Comparison of ENCODE assay signal across 24 cellular contexts in the genomic region with DNA sequence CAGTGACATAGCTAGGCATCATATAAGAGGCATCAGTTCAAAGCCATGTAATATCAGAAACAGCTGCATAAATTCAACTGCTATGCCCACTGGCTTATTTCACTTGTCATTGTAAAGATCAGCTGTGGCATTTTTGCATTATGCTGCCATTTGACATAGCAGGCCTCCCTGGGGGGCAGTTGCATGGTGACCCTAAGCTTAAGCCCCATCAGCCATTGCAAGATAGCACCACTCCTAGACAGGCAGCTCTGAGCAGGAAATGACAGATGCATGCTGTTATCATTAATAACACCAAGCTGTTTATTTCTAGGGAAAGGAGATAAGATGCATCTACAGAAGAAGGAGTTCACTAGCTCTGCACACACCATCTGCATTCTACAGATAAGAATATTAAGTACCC.
"Had no signal": no experiment of that assay in that cellular context is flagged by ENCODE, and none has a peak within 500 bp of the region (broad histone marks: within the 10 kb centered on the region; RNA-seq: fewer than 3 reads in every experiment).

No MANE protein-coding gene starts in this region.

- DNase-seq: activated CD4-positive, alpha-beta T cell treated with anti-CD3 and anti-CD28 coated beads for 4 hours; activated CD4-positive, alpha-beta T cell treated with anti-CD3 and anti-CD28 coated beads, Interleukin-2, amount 50 U/mL, for 48 hours; activated CD4-positive, CD25-positive, alpha-beta regulatory T cell; activated effector memory CD4-positive, alpha-beta T cell treated with Interleukin-2 at 50 U/mL for 16 hours; activated naive CD4-positive, alpha-beta T cell treated with anti-CD3 and anti-CD28 coated beads, Interleukin-2, amount 10 ng/mL, durations not matched to agents 7 days and 5 days; activated T-cell treated with anti-CD3 and anti-CD28 coated beads, Interleukin-2, amount 50 U/mL, for 72 hours; amygdala; cerebellar nuclear complex; immature natural killer cell; left ventricle myocardium superior; mammary epithelial cell; pancreas; psoas muscle; right cardiac atrium; stimulated activated CD4-positive, alpha-beta T cell treated with anti-CD3 and anti-CD28 coated beads, Interleukin-4, amount 100 ng/mL, for 24 hours; stimulated activated naive CD4-positive, alpha-beta T cell treated with Interleukin-2 at 50 U/mL for 16 hours had no signal

- H3K4me2 ChIP-seq: hepatocyte had no signal

- H3K27me3 ChIP-seq: foreskin keratinocyte, hepatocyte, pancreas, vagina had no signal

- H2AFZ ChIP-seq: hepatocyte had no signal

- H3K27ac Mint-ChIP-seq: activated naive CD4-positive, alpha-beta T cell treated with anti-CD3 and anti-CD28 coated beads, Interleukin-2, amount 10 ng/mL, durations not matched to agents 7 days and 5 days; activated T-cell treated with anti-CD3 and anti-CD28 coated beads, Interleukin-2, amount 50 U/mL, for 72 hours; immature natural killer cell; nephron; type B pancreatic cell had no signal

- FAIRE-seq: pancreas had no signal

- H3K4me3 Mint-ChIP-seq: activated naive CD4-positive, alpha-beta T cell treated with anti-CD3 and anti-CD28 coated beads, Interleukin-2, amount 10 ng/mL, durations not matched to agents 7 days and 5 days; activated T-cell treated with anti-CD3 and anti-CD28 coated beads, Interleukin-2, amount 50 U/mL, for 72 hours; immature natural killer cell; nephron; type B pancreatic cell had no signal

- ATAC-seq: activated T-cell treated with anti-CD3 and anti-CD28 coated beads, Interleukin-2, amount 50 U/mL, for 72 hours; foreskin keratinocyte; left ventricle myocardium superior; pancreas; psoas muscle; right cardiac atrium had no signal

- H3K4me3 ChIP-seq: coronary artery, hepatocyte, pancreas, psoas muscle, thoracic aorta, vagina had no signal

- H3K4me1 Mint-ChIP-seq: activated naive CD4-positive, alpha-beta T cell treated with anti-CD3 and anti-CD28 coated beads, Interleukin-2, amount 10 ng/mL, durations not matched to agents 7 days and 5 days; immature natural killer cell; nephron had no signal

- H3K27ac ChIP-seq: coronary artery, epithelial cell of prostate, foreskin keratinocyte, hepatocyte, pancreas, psoas muscle, thoracic aorta, vagina had no signal

- H3K9me3 ChIP-seq: pancreas, psoas muscle, thoracic aorta, vagina had no signal

- H3K36me3 ChIP-seq: pancreas, thoracic aorta, vagina had no signal

- H3K36me3 Mint-ChIP-seq: activated naive CD4-positive, alpha-beta T cell treated with anti-CD3 and anti-CD28 coated beads, Interleukin-2, amount 10 ng/mL, durations not matched to agents 7 days and 5 days; type B pancreatic cell had no signal

- H3K4me1 ChIP-seq: foreskin keratinocyte, pancreas, psoas muscle, vagina had no signal

- H3K27me3 Mint-ChIP-seq: activated naive CD4-positive, alpha-beta T cell treated with anti-CD3 and anti-CD28 coated beads, Interleukin-2, amount 10 ng/mL, durations not matched to agents 7 days and 5 days; type B pancreatic cell had no signal

- H3K79me2 ChIP-seq: hepatocyte had no signal

- H3K9me3 Mint-ChIP-seq: activated naive CD4-positive, alpha-beta T cell treated with anti-CD3 and anti-CD28 coated beads, Interleukin-2, amount 10 ng/mL, durations not matched to agents 7 days and 5 days; type B pancreatic cell had no signal
